In the genomic region with DNA sequence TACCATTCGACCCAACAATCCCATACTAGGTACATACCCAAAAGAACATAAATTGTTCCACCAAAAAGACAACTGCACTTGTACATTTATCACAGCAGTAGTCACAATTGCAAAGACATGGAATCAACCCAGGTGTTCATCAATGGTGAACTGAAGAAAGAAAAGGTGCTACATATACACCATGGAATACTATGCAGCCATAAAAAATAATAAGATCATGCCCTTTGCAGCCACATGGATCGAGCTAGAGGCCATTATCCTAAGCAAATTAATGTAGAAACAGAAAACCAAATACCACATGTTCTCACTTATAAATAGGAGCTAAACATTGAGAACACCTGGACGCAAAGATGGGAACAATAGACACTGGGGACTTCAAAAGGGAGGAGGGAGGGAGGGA, we compare ENCODE assay signal across 21 cellular contexts.
"Had no signal": no experiment of that assay in that cellular context is flagged by ENCODE, and none has a peak within 500 bp of the region (broad histone marks: within the 10 kb centered on the region; RNA-seq: fewer than 3 reads in every experiment).

No MANE protein-coding gene starts in this region.

- ATAC-seq: Panc1, PC-3, T-cell had no signal

- H3K27me3 ChIP-seq: MG63 had no signal

- H3K36me3 ChIP-seq: MG63 had no signal

- H3K4me1 Mint-ChIP-seq: T-cell had no signal

- H3K4me3 ChIP-seq: MG63 had no signal

- H3K27ac Mint-ChIP-seq: IgD-negative memory B cell, T-cell had no signal

- H3K4me3 Mint-ChIP-seq: IgD-negative memory B cell, T-cell had no signal

- H3K9me3 ChIP-seq: MG63, SK-N-SH had no signal

- H3K27me3 Mint-ChIP-seq: T-cell had no signal

- DNase-seq: Karpas-422, KBM-7, MG63, NCI-H1092 treated with DMSO at 0.1 percent for 48 hours, NCI-H1436, NCI-H187, NCI-H2029 treated with DMSO at 0.1 percent for 48 hours, NCI-H2171 treated with DMSO at 0.1 percent for 48 hours, NCI-H345, NCI-H446 treated with DMSO at 0.1 percent for 48 hours, NCI-H510A treated with DMSO at 0.1 percent for 48 hours, NCI-H526, PC-3, SHP77, SK-N-SH, SW 1271, T-cell had no signal

- H3K27ac ChIP-seq: HL-60, RWPE1 had no signal

- H3K9ac ChIP-seq: SK-N-SH had no signal

- H3K4me2 ChIP-seq: SK-N-SH had no signal

- H3K36me3 Mint-ChIP-seq: T-cell had no signal
